ENCODE assay signal across 8 cellular contexts in genomic region chr2:20190862-20191713, GRCh38. TPM values are rescaled to one million over a fixed set of nuclear protein-coding genes. Genes with fewer than 3 reads are reported as not detected.
DNase-seq lines count a peak whose midpoint lies in the region; ATAC-seq, FAIRE-seq and TF ChIP-seq lines count a peak whose summit lies in the region.
"Had no signal": no experiment of that assay in that cellular context is flagged by ENCODE, and none has a peak within 500 bp of the region (broad histone marks: within the 10 kb centered on the region; RNA-seq: fewer than 3 reads in every experiment).

No MANE protein-coding gene starts in this region.

- no peaks in the 10 kb centered on the region for H3K9me3 Mint-ChIP-seq in endodermal cell
- H3K9me3 Mint-ChIP-seq: activated T-helper 2 cell treated with anti-CD3 and anti-CD28 coated beads, Interferon-gamma antibody, Interleukin-2, Interleukin-4, amounts not matched to agents 10 μg/mL and 5 μg/mL and 100 μg/mL, durations not matched to agents 14 hours and 24 hours and 36 hours had no signal

- H3K36me3 ChIP-seq in endodermal cell (ENCODE audit: control insufficient read depth, insufficient read depth, low read length) = no peaks in the 10 kb centered on the region
- no peaks in the 10 kb centered on the region for H3K36me3 ChIP-seq in small intestine (ENCODE audit: control insufficient read depth in 2 of 2, insufficient read depth in 2 of 2, low read length in 2 of 2)

- 79 to 84% methylated on average over 6 to 19 of the region's 19 CpGs for WGBS in endodermal cell (ENCODE audit: insufficient coverage in 1 of 2, insufficient read length in 1 of 2), 2 experiments
- 72 to 84% (median 77%) methylated on average over 19 of the region's 19 CpGs for WGBS in small intestine, 3 donors

- H3K27me3 Mint-ChIP-seq in endodermal cell (ENCODE audit: insufficient read depth) = no peaks in the 10 kb centered on the region

- peak; percentile 44 for ATAC-seq in GM19351 (IDR thresholded peaks at IDR 0.05; ENCODE audit: unreplicated experiment)
- ATAC-seq in GM19328 (IDR thresholded peaks at IDR 0.05; ENCODE audit: unreplicated experiment) = no peak

- H3K4me3 Mint-ChIP-seq in endodermal cell = no peak overlapping the region

- H3K9ac ChIP-seq in endodermal cell (ENCODE audit: extremely low read depth, low read length, poor library complexity, severe bottlenecking) = no peak overlapping the region

- H3K36me3 Mint-ChIP-seq in endodermal cell (ENCODE audit: low read depth) = no peaks in the 10 kb centered on the region

- no peaks in the 10 kb centered on the region for H3K9me3 ChIP-seq in endodermal cell (ENCODE audit: control insufficient read depth, low read length)
- H3K9me3 ChIP-seq in small intestine (ENCODE audit: control insufficient read depth, low read depth) = no peaks in the 10 kb centered on the region

- H3K27me3 ChIP-seq in endodermal cell (ENCODE audit: control insufficient read depth, insufficient read depth, low read length, poor library complexity, severe bottlenecking) (no peaks in the 10 kb centered on the region), small intestine (ENCODE audit: control insufficient read depth in 2 of 2, insufficient read depth in 2 of 2, low read length in 2 of 2) (no peaks in the 10 kb centered on the region)

- DNase-seq in NCI-H748 treated with DMSO at 0.1 percent for 48 hours (lab: John Stamatoyannopoulos, UW) (peak; percentile 10), endodermal cell (peak; percentile 90), small intestine (peak; percentile 58), inferior parietal cortex (ENCODE audit: extremely low spot score) (no peak)
- no peak for DNase-seq in activated T-cell treated with anti-CD3 and anti-CD28 coated beads, Interleukin-2, amount 50 U/mL, for 1 hour

- no peak overlapping the region for H3K27ac Mint-ChIP-seq in endodermal cell
- H3K27ac Mint-ChIP-seq: activated T-helper 2 cell treated with anti-CD3 and anti-CD28 coated beads, Interferon-gamma antibody, Interleukin-2, Interleukin-4, amounts not matched to agents 10 μg/mL and 5 μg/mL and 100 μg/mL, durations not matched to agents 14 hours and 24 hours and 36 hours had no signal

- FAIRE-seq in small intestine (lab: Jason Lieb, UNC) = no peak

- H3K27ac ChIP-seq in endodermal cell (ENCODE audit: low read depth, low read length) = no peak overlapping the region
- H3K27ac ChIP-seq in small intestine (ENCODE audit: low read depth in 1 of 2, low read length in 1 of 2) = peak overlapping the region in 1 of 2 donors; percentile 34

- H3K4me3 ChIP-seq in endodermal cell (ENCODE audit: low read length) = no peak overlapping the region
- H3K4me3 ChIP-seq in small intestine (ENCODE audit: low read depth in 1 of 2, low read length in 2 of 2) = no peak overlapping the region

- H3K4me1 Mint-ChIP-seq in endodermal cell = peaks cover 36% of the 10 kb centered on the region

- peak; percentile 70 for TF ChIP-seq CTCF in endodermal cell (conservative IDR thresholded peaks at IDR 0.05)

- H3K4me1 ChIP-seq in endodermal cell (ENCODE audit: control insufficient read depth, insufficient read depth, low read length) (peaks cover 21% of the 10 kb centered on the region), small intestine (ENCODE audit: control insufficient read depth in 2 of 2, insufficient read depth in 1 of 2, low read depth in 1 of 2, low read length in 1 of 2) (peaks cover 0 to 3% of the 10 kb centered on the region in 2 donors)

RNA-seq across cellular contexts. Expression of gene SDC1, which starts 33.8 kb away (rescaled TPM):
- 10 to 100 TPM; 12.7 to 19.2 TPM for total RNA-seq in endodermal cell
- polyA plus RNA-seq in endodermal cell (2013, experiment 1 of 2) = 36.9 TPM
- 39.5 TPM for polyA plus RNA-seq in endodermal cell (2013, experiment 2 of 2)
- 10 to 100 TPM; 36.9 to 89.9 (median 38.9) TPM for polyA plus RNA-seq in small intestine

Comparison
In these comparisons a context has a peak if more than half of its experiments do, and no peak if none do; other contexts are left out.
1. DNase-seq: peak in NCI-H748 treated with DMSO at 0.1 percent for 48 hours (single experiment), endodermal cell (single experiment) and small intestine (single experiment); none in activated T-cell treated with anti-CD3 and anti-CD28 coated beads, Interleukin-2, amount 50 U/mL, for 1 hour (single experiment) and inferior parietal cortex (single experiment).